14 cellular contexts compared by ENCODE assay signal in the genomic region with DNA sequence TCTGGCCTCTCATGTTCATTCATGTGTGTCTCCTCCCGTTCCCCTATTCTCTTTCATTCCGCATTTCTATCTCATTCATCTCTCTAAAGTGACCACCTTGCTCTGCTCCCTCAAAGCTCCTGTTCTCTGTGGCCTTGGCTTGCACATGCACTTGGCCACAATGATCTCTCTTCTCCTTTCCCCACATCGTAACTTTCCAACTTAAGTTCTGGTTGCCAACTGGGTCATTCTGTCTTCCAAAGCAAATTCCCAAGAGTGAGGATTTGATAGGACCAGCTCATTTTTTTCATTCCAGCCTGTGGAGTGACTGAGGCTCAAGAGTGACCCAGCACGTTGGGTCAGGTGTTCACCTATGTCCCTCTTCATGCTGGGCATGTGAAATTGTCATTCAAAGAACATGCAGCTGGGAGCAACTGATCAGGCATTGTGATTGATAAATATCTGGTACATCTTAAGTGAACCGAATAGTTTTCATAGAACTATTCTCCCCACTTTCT. TPM values are rescaled to one million over a fixed set of nuclear protein-coding genes. Genes with fewer than 3 reads are reported as not detected.
DNase-seq lines count a peak whose midpoint lies in the region; FAIRE-seq and TF ChIP-seq lines count a peak whose summit lies in the region.
"Had no signal": no experiment of that assay in that cellular context is flagged by ENCODE, and none has a peak within 500 bp of the region (broad histone marks: within the 10 kb centered on the region; RNA-seq: fewer than 3 reads in every experiment).

No MANE protein-coding gene starts in this region.

- TF ChIP-seq CTCF in H1 (IDR thresholded peaks at IDR 0.05; ENCODE audit: control extremely low read depth in 1 of 3, insufficient read depth in 1 of 3, low read depth in 1 of 3, low read length in 3 of 3) = no peak
- TF ChIP-seq CTCF in right atrium auricular region (IDR thresholded peaks at IDR 0.05) = no peak

- H2BK5ac ChIP-seq in H1 (ENCODE audit: low read depth, low read length) = no peak overlapping the region

- H2BK20ac ChIP-seq in H1 (ENCODE audit: low read length) = no peak overlapping the region

- 71% methylated on average over 5 of the region's 5 CpGs; no CpG with 5 or more reads in 1 of the 2 experiments for WGBS in H1 (ENCODE audit: extremely low coverage in 1 of 2, insufficient coverage in 1 of 2, insufficient read length in 1 of 2, insufficient replicate concordance in 2 of 2, low coverage in 1 of 2, low lambda C conversion rate in 2 of 2, missing lambda C conversion rate in 1 of 2), 2 experiments

- H3K14ac ChIP-seq in H1 (ENCODE audit: insufficient read length) = no peak overlapping the region

- H2AFZ ChIP-seq in H1 (ENCODE audit: low read length) = no peak overlapping the region

- peak overlapping the region; percentile 41; the same call in 1 of the 2 replicates for H2BK12ac ChIP-seq in H1 (ENCODE audit: low read depth, low read length)

- no peak overlapping the region; the same call in 1 of the 2 replicates for H2BK15ac ChIP-seq in H1 (ENCODE audit: low read length)

- peak overlapping the region; percentile 7 to 66 (median 43); a peak in 18 of 22 replicates for H3K4me2 ChIP-seq in BLaER1 treated with 17β-estradiol and CSF1 and Interleukin-3, amounts not matched to agents 10 nM and 100 nM
- no peak overlapping the region for H3K4me2 ChIP-seq in H1 (ENCODE audit: insufficient read depth in 1 of 2, low read depth in 2 of 2, low read length in 2 of 2)

- no peak overlapping the region for H3K4me3 ChIP-seq in BLaER1 treated with 17β-estradiol and CSF1 and Interleukin-3, amounts not matched to agents 10 nM and 100 nM
- H3K4me3 ChIP-seq in H1 (ENCODE audit: extremely low read depth in 1 of 4, insufficient read depth in 2 of 4, low read depth in 3 of 4, low read length in 4 of 4) (no peak overlapping the region), right atrium auricular region (no peak overlapping the region)
- H3K4me3 ChIP-seq: HAP-1 had no signal

- CTCF ChIA-PET in H1 (lab: Charles Lee; ENCODE audit: partially characterized antibody) = interaction anchor here (1.4 to 2.3 kb wide), 3 partner anchors 15 to 49 kb away, joined by 3 to 10 read pairs (median 7); no protein-coding TSS in a partner anchor

- H3K23ac ChIP-seq in H1 (ENCODE audit: insufficient read length) = no peak overlapping the region

- H3K9ac ChIP-seq in BLaER1 treated with 17β-estradiol and CSF1 and Interleukin-3, amounts not matched to agents 10 nM and 100 nM = no peak overlapping the region
- H3K9ac ChIP-seq in H1 (replicated peaks in 1 of 4; ENCODE audit: extremely low read depth in 1 of 4, low read depth in 3 of 4, low read length in 3 of 4) = no peak overlapping the region

- no peaks in the 10 kb centered on the region for H3K23me2 ChIP-seq in H1 (ENCODE audit: low read depth, low read length)

- H3K9me3 ChIP-seq in BLaER1 treated with 17β-estradiol and CSF1 and Interleukin-3, amounts not matched to agents 10 nM and 100 nM (replicated peaks in 1 of 11) = peaks cover 8 to 20% (median 15%) of the 10 kb centered on the region in 11 experiments; a peak in 20 of 22 replicates
- H3K9me3 ChIP-seq in H1 (ENCODE audit: insufficient read depth in 2 of 2, low read depth in 1 of 2, low read length in 1 of 2) (no peaks in the 10 kb centered on the region), right atrium auricular region (no peaks in the 10 kb centered on the region)
- H3K9me3 ChIP-seq: HAP-1 had no signal

- H4K8ac ChIP-seq in H1 (ENCODE audit: extremely low read depth, insufficient read depth, low read length) = no peak overlapping the region

- no peak overlapping the region for H4K5ac ChIP-seq in H1 (ENCODE audit: insufficient read length, low read depth, low read length)

- H4K91ac ChIP-seq in H1 (replicated peaks; ENCODE audit: insufficient read length, low read length) = no peak overlapping the region

- no peaks in the 10 kb centered on the region for H4K20me1 ChIP-seq in BLaER1 treated with 17β-estradiol and CSF1 and Interleukin-3, amounts not matched to agents 10 nM and 100 nM
- no peaks in the 10 kb centered on the region for H4K20me1 ChIP-seq in H1 (replicated peaks in 1 of 2; ENCODE audit: control insufficient read depth in 1 of 2, insufficient read depth in 2 of 2, low read length in 2 of 2)

- no peak overlapping the region for H3K56ac ChIP-seq in H1 (replicated peaks; ENCODE audit: insufficient read length, low read depth, low read length)

- H3K27ac ChIP-seq in BLaER1 treated with 17β-estradiol and CSF1 and Interleukin-3, amounts not matched to agents 10 nM and 100 nM = no peak overlapping the region
- H3K27ac ChIP-seq in H1 (ENCODE audit: low read depth, low read length) (no peak overlapping the region), right atrium auricular region (no peak overlapping the region)
- H3K27ac ChIP-seq: C4-2B had no signal

- DNase-seq in NCI-H510A treated with DMSO at 0.1 percent for 48 hours (lab: John Stamatoyannopoulos, UW) (peak; percentile 80), NCI-H510A (lab: John Stamatoyannopoulos, UW) (no peak), NCI-H2029 (lab: John Stamatoyannopoulos, UW) (peak; percentile 17), H1 (ENCODE audit: low read depth in 1 of 2, low spot score in 2 of 2) (no peak), Kasumi-1 (lab: John Stamatoyannopoulos, UW) (no peak), right atrium auricular region (ENCODE audit: low spot score) (no peak)
- DNase-seq in activated naive CD4-positive, alpha-beta T cell (lab: John Stamatoyannopoulos, UW) = no peak
- DNase-seq: CD4-positive, alpha-beta T cell had no signal

- FAIRE-seq in H1 (lab: Jason Lieb, UNC) = no peak
- FAIRE-seq: G401.6, GM12891, GM19239 had no signal

- no peak overlapping the region for H3K4ac ChIP-seq in H1 (replicated peaks; ENCODE audit: insufficient read length, low read depth, low read length)

- no peak overlapping the region for H3K18ac ChIP-seq in H1 (ENCODE audit: extremely low read depth, low read length)

- TF ChIP-seq POLR2A in H1 (IDR thresholded peaks at IDR 0.05; ENCODE audit: control extremely low read depth in 1 of 2, low read depth in 2 of 2, low read length in 2 of 2) = no peak

- TF ChIP-seq RAD21 in H1 (IDR thresholded peaks at IDR 0.05 in 1 of 2, conservative IDR thresholded peaks at IDR 0.05 in 1 of 2; ENCODE audit: low read depth in 2 of 2, low read length in 2 of 2) = no peak

- H3K79me2 ChIP-seq in H1 (ENCODE audit: control insufficient read depth in 1 of 2, insufficient read depth in 2 of 2, low read length in 2 of 2) = no peaks in the 10 kb centered on the region

- no peak overlapping the region for H2BK120ac ChIP-seq in H1 (replicated peaks; ENCODE audit: low read depth, low read length)

- no peak overlapping the region for H2AK5ac ChIP-seq in H1 (ENCODE audit: low read depth, low read length)

- no peaks in the 10 kb centered on the region for H3K27me3 ChIP-seq in BLaER1 treated with 17β-estradiol and CSF1 and Interleukin-3, amounts not matched to agents 10 nM and 100 nM
- no peaks in the 10 kb centered on the region for H3K27me3 ChIP-seq in H1 (replicated peaks in 1 of 4; ENCODE audit: control insufficient read depth in 3 of 4, extremely low read depth in 1 of 4, insufficient read depth in 3 of 4, low read length in 3 of 4)
- H3K27me3 ChIP-seq in right atrium auricular region = no peaks in the 10 kb centered on the region

- no peaks in the 10 kb centered on the region for H3K79me1 ChIP-seq in H1 (ENCODE audit: low read depth, low read length)

- no peak for TF ChIP-seq EP300 in H1 (IDR thresholded peaks at IDR 0.05; ENCODE audit: borderline replicate concordance in 1 of 2, low read depth in 2 of 2, low read length in 2 of 2)

- H3K36me3 ChIP-seq in BLaER1 treated with 17β-estradiol and CSF1 and Interleukin-3, amounts not matched to agents 10 nM and 100 nM = no peaks in the 10 kb centered on the region
- H3K36me3 ChIP-seq in H1 (ENCODE audit: control insufficient read depth in 2 of 4, insufficient read depth in 4 of 4, low read length in 3 of 4) (no peaks in the 10 kb centered on the region), right atrium auricular region (no peaks in the 10 kb centered on the region)
- H3K36me3 ChIP-seq: HAP-1 had no signal

- peaks cover 11 to 34% (median 27%) of the 10 kb centered on the region in 10 experiments for H3K4me1 ChIP-seq in BLaER1 treated with 17β-estradiol and CSF1 and Interleukin-3, amounts not matched to agents 10 nM and 100 nM
- H3K4me1 ChIP-seq in H1 (replicated peaks in 1 of 4; ENCODE audit: control insufficient read depth in 3 of 4, insufficient read depth in 4 of 4, low read length in 3 of 4) (no peaks in the 10 kb centered on the region), right atrium auricular region (peaks cover 0 to 3% of the 10 kb centered on the region in 2 donors)

- POLR2A ChIA-PET in H1 (lab: Charles Lee; ENCODE audit: partially characterized antibody) = no interaction called here

TF ChIP-seq in H1, 55 proteins besides CTCF, POLR2A, EP300 and RAD21:
- no peak for TF ChIP-seq POLR2AphosphoS5 (IDR thresholded peaks at IDR 0.05; ENCODE audit: low read depth, low read length)
- no peak for TF ChIP-seq SIRT6 (IDR thresholded peaks at IDR 0.05; ENCODE audit: low read length)
- TF ChIP-seq SP1 (IDR thresholded peaks at IDR 0.05; ENCODE audit: low read depth, low read length) = no peak
- TF ChIP-seq KDM4A (IDR thresholded peaks at IDR 0.05; ENCODE audit: low read depth, low read length, severe bottlenecking) = no peak

RNA-seq across cellular contexts. Expression of gene ITGA6, which starts 14.3 kb away (rescaled TPM):
- 117 and 118 TPM in 2 replicates for total RNA-seq in H1 (2021; fragmentation: NEBNext Ultra II Directional; extraction: Animal tissue kit (Norgen Biotek cat#: 25700))
- 24.9 and 26.9 TPM in 2 replicates for polyA plus RNA-seq in H1 (2011; rRNA removed)
- polyA plus RNA-seq in H1 (2011; cell fraction: cytosol; rRNA removed) = 34.1 TPM
- polyA plus RNA-seq in H1 (2011; cell fraction: nucleus; rRNA removed) = 30.9 TPM
- polyA plus RNA-seq in H1 (2012, experiment 1 of 2) = 53.9 to 99.9 TPM (median 67.7 TPM) in 4 replicates
- polyA plus RNA-seq in H1 (2012, experiment 2 of 2) = 4.2 TPM
- 135 TPM for polyA plus RNA-seq in H1 (2013, experiment 1 of 2)
- polyA plus RNA-seq in H1 (2013, experiment 2 of 2) = 126 TPM
- 45.7 and 66.1 TPM in 2 replicates for polyA minus RNA-seq in H1 (2011; rRNA and poly(A)+ RNA removed)
- polyA minus RNA-seq in H1 (2011; cell fraction: cytosol; rRNA and poly(A)+ RNA removed) = 53.7 TPM
- polyA minus RNA-seq in H1 (2011; cell fraction: nucleus; rRNA and poly(A)+ RNA removed) = 88.2 TPM
- 10 to 100 TPM; 31.2 to 54.3 TPM for total RNA-seq in right atrium auricular region

Comparison
In these comparisons a context has a peak if more than half of its experiments do, and no peak if none do; other contexts are left out.
1. DNase-seq: peak in NCI-H510A treated with DMSO at 0.1 percent for 48 hours (single experiment) and NCI-H2029 (single experiment); none in NCI-H510A (single experiment), H1 (0 of 2), Kasumi-1 (0 of 2), activated naive CD4-positive, alpha-beta T cell (0 of 4) and right atrium auricular region (single experiment).
2. H3K4me2 ChIP-seq: peak in BLaER1 treated with 17β-estradiol and CSF1 and Interleukin-3, amounts not matched to agents 10 nM and 100 nM (11 of 11); none in H1 (0 of 2).